In the genomic region with DNA sequence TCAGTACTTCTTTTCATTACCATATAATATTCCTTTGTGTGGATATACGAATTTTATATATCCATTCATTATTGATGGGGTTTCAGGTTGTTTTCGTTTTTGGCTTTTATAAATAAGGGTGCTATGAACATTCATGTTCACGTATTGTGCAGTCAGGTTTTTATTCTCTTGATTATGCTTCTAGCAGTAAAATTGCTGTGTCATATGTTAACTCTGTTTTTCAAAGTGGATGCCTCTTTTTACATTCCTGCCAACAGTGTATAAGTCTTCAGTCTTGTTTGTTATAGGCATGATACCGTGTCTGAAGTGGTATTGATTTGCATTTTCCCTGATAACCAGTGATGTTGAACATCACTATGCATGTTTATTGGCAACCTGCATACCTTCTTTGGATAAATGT, we compare ENCODE assay signal across 11 cellular contexts.
"Had no signal": no experiment of that assay in that cellular context is flagged by ENCODE, and none has a peak within 500 bp of the region (broad histone marks: within the 10 kb centered on the region; RNA-seq: fewer than 3 reads in every experiment).

No MANE protein-coding gene starts in this region.

- H3K36me3 ChIP-seq: HAP-1 had no signal

- FAIRE-seq: H1, H54 had no signal

- H3K27ac ChIP-seq: GM23248 had no signal

- H3K4me1 ChIP-seq: HAP-1 had no signal

- H3K9me3 ChIP-seq: HAP-1 had no signal

- H3K4me2 ChIP-seq: GM23338 had no signal

- H2AFZ ChIP-seq: GM23248, GM23338 had no signal

- H3K9ac ChIP-seq: GM23248 had no signal

- ATAC-seq: GM23338, HCT116 had no signal

- DNase-seq: GM23248, GOT3, H7, H9, HCEC 1CT, HFFc6 had no signal

- H3K4me3 ChIP-seq: GM23248, GM23338, HAP-1 had no signal
